Comparison of ENCODE assay signal across 8 cellular contexts in the genomic region with DNA sequence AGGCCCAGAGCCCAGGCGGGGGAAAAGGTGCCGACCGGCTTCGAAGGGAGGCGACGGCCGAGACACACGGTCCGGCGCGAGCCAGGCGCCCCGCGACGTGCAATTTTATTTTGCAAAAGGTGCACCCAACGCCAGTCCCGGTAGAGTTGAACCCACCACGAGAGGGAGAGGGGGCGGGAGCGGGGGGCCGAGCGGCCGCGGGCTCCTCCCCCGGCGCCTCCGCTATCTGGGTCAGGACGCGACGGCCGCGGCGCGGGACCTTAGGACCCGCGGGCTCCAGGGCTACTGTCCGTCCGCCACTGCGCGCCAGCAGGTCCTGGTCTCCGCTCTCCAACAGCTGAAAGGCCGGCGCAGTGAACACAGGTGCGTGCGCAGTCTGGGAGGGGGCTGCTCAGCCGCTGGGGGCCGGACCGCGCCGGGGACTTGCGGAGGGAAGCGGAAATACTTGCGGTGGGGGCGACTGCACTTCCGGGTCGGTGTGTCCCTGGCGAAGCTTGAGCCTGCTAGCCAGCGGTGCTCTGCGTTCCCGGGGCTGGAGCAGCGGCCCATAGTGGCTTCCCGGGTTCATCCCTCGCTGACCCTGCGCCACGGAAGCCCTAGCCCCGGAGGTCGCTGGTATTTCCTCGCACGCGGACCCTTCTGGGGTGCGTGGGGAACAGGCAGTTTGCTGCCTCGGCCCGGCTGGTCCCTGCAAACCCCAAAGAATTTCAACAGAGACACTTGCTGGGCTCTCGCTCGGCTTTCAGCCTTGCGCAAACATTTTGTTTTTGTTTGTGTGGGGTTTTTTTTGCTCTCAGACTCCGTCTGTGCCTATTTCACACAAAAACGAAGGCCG. TPM values are rescaled to one million over a fixed set of nuclear protein-coding genes. Genes with fewer than 3 reads are reported as not detected.
A peak's percentile ranks its signal among the peaks of the same experiment; 100 is the strongest.
DNase-seq lines count a peak whose midpoint lies in the region; ATAC-seq and TF ChIP-seq lines count a peak whose summit lies in the region.

A gene with protein sequence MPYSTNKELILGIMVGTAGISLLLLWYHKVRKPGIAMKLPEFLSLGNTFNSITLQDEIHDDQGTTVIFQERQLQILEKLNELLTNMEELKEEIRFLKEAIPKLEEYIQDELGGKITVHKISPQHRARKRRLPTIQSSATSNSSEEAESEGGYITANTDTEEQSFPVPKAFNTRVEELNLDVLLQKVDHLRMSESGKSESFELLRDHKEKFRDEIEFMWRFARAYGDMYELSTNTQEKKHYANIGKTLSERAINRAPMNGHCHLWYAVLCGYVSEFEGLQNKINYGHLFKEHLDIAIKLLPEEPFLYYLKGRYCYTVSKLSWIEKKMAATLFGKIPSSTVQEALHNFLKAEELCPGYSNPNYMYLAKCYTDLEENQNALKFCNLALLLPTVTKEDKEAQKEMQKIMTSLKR (plus strand): TSS at position 225 of the 835 bp plus-strand sequence. CDS start 3,991 bp downstream, outside the sequence.

- ATAC-seq in GM18858 (IDR thresholded peaks at IDR 0.05; ENCODE audit: unreplicated experiment), result peak; percentile 62
- peak; percentile 89 for ATAC-seq in HG03095 (IDR thresholded peaks at IDR 0.05; ENCODE audit: unreplicated experiment)
- ATAC-seq in WTC11, result peak; percentile 96

- CTCF ChIA-PET in WTC11 (lab: Charles Lee), result interaction anchor here (0.7 to 1.5 kb wide), 5 partner anchors 48 to 349 kb away, joined by 3 to 9 read pairs (median 3); no protein-coding TSS in a partner anchor

- H3K36me3 Mint-ChIP-seq in WTC11, result no peaks in the 10 kb centered on the region

- H3K9me3 Mint-ChIP-seq in WTC11, result no peaks in the 10 kb centered on the region

- POLR2A ChIA-PET in WTC11 (lab: Charles Lee), result interaction anchor here (0.8 kb wide), 1 partner anchor 107 kb away, joined by 3 read pairs; no protein-coding TSS in a partner anchor

- peak within 1 kb of the TSS; percentile 75 to 77 for H3K4me3 ChIP-seq in cardiac fibroblast (replicated peaks in 1 of 2; ENCODE audit: low read depth in 2 of 2, low read length in 2 of 2)

- peak within 1 kb of the TSS; percentile 84 for H3K4me3 Mint-ChIP-seq in WTC11

- TF ChIP-seq CTCF in WTC11 (IDR thresholded peaks at IDR 0.05), result no peak
- no peak for TF ChIP-seq CTCF in cardiac fibroblast (IDR thresholded peaks at IDR 0.05; ENCODE audit: low read depth, low read length)

- H3K27ac Mint-ChIP-seq in WTC11, result peak within 1 kb of the TSS; percentile 95

- H3K4me1 Mint-ChIP-seq in WTC11, result peaks cover 8% of the 10 kb centered on the region

- H3K27me3 Mint-ChIP-seq in WTC11 (ENCODE audit: low read depth), result peaks cover 9% of the 10 kb centered on the region

- DNase-seq in A172 (ENCODE audit: low spot score) (peak; percentile 92), NCI-H2227 treated with DMSO at 0.1 percent for 48 hours (lab: John Stamatoyannopoulos, UW) (peak; percentile 90), WTC11 (ENCODE audit: low spot score) (peak; percentile 97), cardiac fibroblast (ENCODE audit: low read depth in 2 of 2) (peak; percentile 92 to 95), inferior parietal cortex (ENCODE audit: extremely low spot score) (peak; percentile 86)
- peak; percentile 63 to 74 for DNase-seq in stimulated activated CD4-positive, alpha-beta T cell treated with anti-CD3 and anti-CD28 coated beads, Interleukin-12 subunit alpha, Interleukin-12 subunit beta, amount 100 ng/mL, for 24 hours (ENCODE audit: low read depth in 2 of 2)

TF ChIP-seq in WTC11, 78 proteins besides CTCF, POLR2A, EP300 and RAD21 (continues in another document):
- TF ChIP-seq E2F4 (CRISPR knock-in tag; IDR thresholded peaks at IDR 0.05; ENCODE audit: borderline replicate concordance, low read depth) (no peak), OVOL2 (CRISPR knock-in tag; IDR thresholded peaks at IDR 0.05; ENCODE audit: borderline replicate concordance) (no peak), NFYB (CRISPR knock-in tag; conservative IDR thresholded peaks at IDR 0.05; ENCODE audit: low read depth) (no peak), FOXP4 (CRISPR knock-in tag; IDR thresholded peaks at IDR 0.05) (0 out of 2 replicates have a peak, but pooled peaks have one; percentile 44), PREB (CRISPR knock-in tag; IDR thresholded peaks at IDR 0.05; ENCODE audit: borderline replicate concordance) (0 out of 2 replicates have a peak, but pooled peaks have one; percentile 82), ETV6 (CRISPR knock-in tag; IDR thresholded peaks at IDR 0.05) (peak; percentile 100), CBFB (CRISPR knock-in tag; IDR thresholded peaks at IDR 0.05; ENCODE audit: low read depth) (peak; percentile 69; the same call in 1 of the 2 replicates), ZNF512 (CRISPR knock-in tag; IDR thresholded peaks at IDR 0.05; ENCODE audit: borderline replicate concordance) (no peak), JAZF1 (CRISPR knock-in tag; IDR thresholded peaks at IDR 0.05) (no peak), ZNF232 (CRISPR knock-in tag; IDR thresholded peaks at IDR 0.05) (peak; percentile 87), GABPB1 (CRISPR knock-in tag; IDR thresholded peaks at IDR 0.05) (peak; percentile 69)

RNA-seq across cellular contexts. Expression of the gene that starts here (rescaled TPM):
- 4.5 and 11.3 TPM in 2 replicates for total RNA-seq in A172 (2014; rRNA removed; shearing (Covaris generic))
- total RNA-seq in WTC11 (2021), result 3.0 to 4.3 TPM (median 3.5 TPM) in 3 replicates

Comparison
In these comparisons a context has a peak if more than half of its experiments do, and no peak if none do; other contexts are left out.
1. Peak in every context shown above with its lines: DNase-seq, ATAC-seq and H3K4me3 ChIP-seq.